In the genomic region with DNA sequence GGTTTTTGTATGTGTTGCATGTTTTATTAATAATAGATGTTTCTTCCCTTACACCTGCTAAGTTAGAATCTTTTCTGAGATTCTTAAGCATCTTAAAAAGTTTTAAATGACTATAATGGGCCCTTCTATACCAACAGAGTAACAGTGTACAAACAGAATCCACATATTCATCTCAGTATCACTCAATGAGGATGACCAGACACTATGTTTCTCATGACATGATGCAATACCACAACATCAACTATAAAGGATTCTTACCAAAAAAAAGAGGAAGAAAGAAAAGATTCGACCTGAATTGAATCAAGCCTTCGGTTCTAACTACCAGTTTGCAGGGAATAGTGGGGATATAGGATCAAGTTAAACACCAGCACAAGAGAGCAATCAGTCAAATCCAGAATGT, we compare ENCODE assay signal across 9 cellular contexts. TPM values are rescaled to one million over a fixed set of nuclear protein-coding genes. Genes with fewer than 3 reads are reported as not detected.
DNase-seq lines count a peak whose midpoint lies in the region; ATAC-seq, FAIRE-seq and TF ChIP-seq lines count a peak whose summit lies in the region.
"Had no signal": no experiment of that assay in that cellular context is flagged by ENCODE, and none has a peak within 500 bp of the region (broad histone marks: within the 10 kb centered on the region; RNA-seq: fewer than 3 reads in every experiment).

No MANE protein-coding gene starts in this region.

- H3K9me2 ChIP-seq in hepatocyte (replicated peaks; ENCODE audit: insufficient read depth) = no peaks in the 10 kb centered on the region

- H3K27me3 ChIP-seq in hepatocyte = no peaks in the 10 kb centered on the region
- H3K27me3 ChIP-seq: neutrophil had no signal

- peaks cover 7% of the 10 kb centered on the region for H3K4me1 ChIP-seq in hepatocyte (ENCODE audit: insufficient read depth)

- H3K36me3 ChIP-seq in hepatocyte (replicated peaks; ENCODE audit: insufficient read depth, low read depth) = no peaks in the 10 kb centered on the region

- H4K20me1 ChIP-seq in hepatocyte (ENCODE audit: insufficient read depth, poor library complexity, severe bottlenecking) = peaks cover 7% of the 10 kb centered on the region

- no peak overlapping the region for H3K4me2 ChIP-seq in hepatocyte

- no peak for TF ChIP-seq CTCF in hepatocyte (IDR thresholded peaks at IDR 0.05; ENCODE audit: poor library complexity)

- no peak overlapping the region for H3K4me3 ChIP-seq in hepatocyte

- H3K9me3 ChIP-seq in hepatocyte (ENCODE audit: low read depth) = no peaks in the 10 kb centered on the region
- H3K9me3 ChIP-seq: neutrophil had no signal

- H2AFZ ChIP-seq in hepatocyte = no peak overlapping the region

- peak overlapping the region; percentile 51 for H3K27ac ChIP-seq in hepatocyte

- DNase-seq in EH (ENCODE audit: low read depth) (peak; percentile 27), NOMO-1 treated with dmso at 0.1 percent for 144 hours (lab: John Stamatoyannopoulos, UW; ENCODE audit: unreplicated experiment) (peak; percentile 48), hepatocyte (ENCODE audit: low spot score) (no peak), NCI-H2029 treated with DMSO at 0.1 percent for 48 hours (lab: John Stamatoyannopoulos, UW) (no peak), RCC 7860 (ENCODE audit: low spot score) (no peak), DMS53 (lab: John Stamatoyannopoulos, UW) (no peak)

- FAIRE-seq in RCC 7860 (lab: Jason Lieb, UNC) = no peak

- peaks cover 89% of the 10 kb centered on the region for H3K79me2 ChIP-seq in hepatocyte

- WGBS in hepatocyte (ENCODE audit: low lambda C conversion rate, missing lambda C conversion rate) = 85% methylated on average over 2 of the region's 2 CpGs

- ATAC-seq in GM21723 (IDR thresholded peaks at IDR 0.05; ENCODE audit: unreplicated experiment) (peak; percentile 85), GM19455 (IDR thresholded peaks at IDR 0.05; ENCODE audit: unreplicated experiment) (no peak)

RNA-seq across cellular contexts. Expression of gene INTS6, which starts 56.5 kb away (rescaled TPM):
- 40.1 and 51.2 TPM in 2 replicates for total RNA-seq in hepatocyte
- 28.5 and 30.7 TPM in 2 replicates for polyA plus RNA-seq in hepatocyte

RNA-seq across cellular contexts. Expression of gene SERPINE3, which starts 56.9 kb away (rescaled TPM):
- total RNA-seq in hepatocyte = 40.1 and 53.6 TPM in 2 replicates
- polyA plus RNA-seq in hepatocyte = 163 and 297 TPM in 2 replicates

Comparison
In these comparisons a context has a peak if more than half of its experiments do, and no peak if none do; other contexts are left out.
1. DNase-seq: peak in EH (single experiment) and NOMO-1 treated with dmso at 0.1 percent for 144 hours (single experiment); none in hepatocyte (single experiment), NCI-H2029 treated with DMSO at 0.1 percent for 48 hours (single experiment), RCC 7860 (single experiment) and DMS53 (single experiment).